Comparison of ENCODE assay signal across 5 cellular contexts in the genomic region with DNA sequence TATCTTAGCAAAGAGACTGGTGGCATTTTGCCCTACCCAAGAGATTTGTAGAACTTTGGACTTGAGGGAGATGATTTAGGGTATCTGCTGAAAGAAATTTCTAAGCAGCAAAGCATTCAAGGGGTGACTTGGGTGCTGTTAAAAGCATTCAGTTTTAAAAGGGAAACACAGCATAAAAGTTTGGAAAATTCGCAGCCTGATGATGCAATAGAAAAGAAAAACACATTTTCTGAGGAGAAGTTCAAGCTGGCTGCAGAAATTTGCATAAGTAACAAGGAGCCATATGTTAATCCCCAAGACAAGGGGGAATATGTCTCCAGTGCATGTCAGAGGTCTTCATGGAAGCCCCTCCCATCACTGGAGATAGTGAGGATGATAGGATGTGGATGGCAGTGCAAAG. TPM values are rescaled to one million over a fixed set of nuclear protein-coding genes. Genes with fewer than 3 reads are reported as not detected.
"Had no signal": no experiment of that assay in that cellular context is flagged by ENCODE, and none has a peak within 500 bp of the region (broad histone marks: within the 10 kb centered on the region; RNA-seq: fewer than 3 reads in every experiment).

No MANE protein-coding gene starts in this region.

RNA-seq across cellular contexts. Expression of gene PNMA6A, which starts 32.7 kb away (rescaled TPM):
- polyA plus RNA-seq: immature natural killer cell; naive thymus-derived CD8-positive, alpha-beta T cell had no signal

RNA-seq across cellular contexts. Expression of gene PNMA3, which starts 48.7 kb away (rescaled TPM):
- total RNA-seq: dermis blood vessel endothelial cell, endothelial cell of umbilical vein, foreskin keratinocyte had no signal
- polyA plus RNA-seq: endothelial cell of umbilical vein had no signal
